Comparison of ENCODE assay signal across 1 cellular context in the genomic region with DNA sequence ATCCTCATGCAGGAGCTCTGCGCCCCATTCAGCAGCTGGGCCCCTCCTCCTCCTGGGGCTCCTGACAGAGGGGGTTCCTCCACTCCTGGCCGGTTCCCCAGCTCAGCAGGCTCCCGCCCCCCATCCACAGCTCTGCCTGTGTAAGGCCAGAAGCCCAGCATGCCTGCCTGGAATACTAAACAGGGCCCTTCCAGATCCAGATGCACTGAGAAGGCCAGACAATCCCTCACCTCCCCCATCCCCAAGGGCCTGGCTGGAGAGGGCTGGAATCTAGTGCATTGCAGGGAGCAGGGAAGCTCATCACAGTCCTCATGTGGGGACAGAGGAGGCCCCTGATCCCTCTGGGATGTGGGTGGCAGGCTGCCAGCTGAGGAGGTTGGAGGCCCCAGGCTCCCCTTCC.
TF ChIP-seq lines count a peak whose summit lies in the region.

No MANE protein-coding gene starts in this region.

TF ChIP-seq in SK-N-SH, 30 proteins besides CTCF, POLR2A, EP300 and RAD21 (continued from another document):
- TF ChIP-seq REST (IDR thresholded peaks at IDR 0.05; ENCODE audit: low read depth, low read length), result no peak
- no peak for TF ChIP-seq RXRA (IDR thresholded peaks at IDR 0.05; ENCODE audit: borderline replicate concordance, low read depth)
- no peak for TF ChIP-seq NRF1 (IDR thresholded peaks at IDR 0.05; ENCODE audit: low read depth, low read length)
- TF ChIP-seq POLR2AphosphoS5 (IDR thresholded peaks at IDR 0.05; ENCODE audit: low read depth, low read length), result no peak
- no peak for TF ChIP-seq ELF1 (IDR thresholded peaks at IDR 0.05)
